Comparison of ENCODE assay signal across 19 cellular contexts in genomic region chr6:162943369-162943768, GRCh38.
DNase-seq lines count a peak whose midpoint lies in the region; ATAC-seq and TF ChIP-seq lines count a peak whose summit lies in the region.
"Had no signal": no experiment of that assay in that cellular context is flagged by ENCODE, and none has a peak within 500 bp of the region (broad histone marks: within the 10 kb centered on the region; RNA-seq: fewer than 3 reads in every experiment).

No MANE protein-coding gene starts in this region.

- H3K4me2 ChIP-seq in mesenchymal stem cell (ENCODE audit: low read length, poor library complexity, severe bottlenecking): no peak overlapping the region
- H3K4me2 ChIP-seq: BLaER1 treated with 17β-estradiol and CSF1 and Interleukin-3, amounts not matched to agents 10 nM and 100 nM had no signal

- no peak overlapping the region for H3K18ac ChIP-seq in mesenchymal stem cell (ENCODE audit: low read depth in 1 of 2, low read length in 2 of 2)

- peaks cover 6% of the 10 kb centered on the region for H3K4me1 ChIP-seq in mesenchymal stem cell (ENCODE audit: control insufficient read depth, insufficient read depth, low read depth, low read length)
- no peaks in the 10 kb centered on the region for H3K4me1 ChIP-seq in aorta (ENCODE audit: control insufficient read depth in 1 of 2, insufficient read depth in 2 of 2, low read length in 2 of 2)
- H3K4me1 ChIP-seq: BLaER1 treated with 17β-estradiol and CSF1 and Interleukin-3, amounts not matched to agents 10 nM and 100 nM; Caco-2 had no signal

- no peak overlapping the region for H4K8ac ChIP-seq in mesenchymal stem cell (ENCODE audit: low read length)

- H2AK5ac ChIP-seq in mesenchymal stem cell (ENCODE audit: low read length, severe bottlenecking): no peak overlapping the region

- H3K4me3 ChIP-seq in AG04450 (ENCODE audit: low read depth, low read length) (no peak overlapping the region), mesenchymal stem cell (ENCODE audit: insufficient read depth in 1 of 2, low read depth in 1 of 2, low read length in 2 of 2) (no peak overlapping the region), aorta (ENCODE audit: low read length in 2 of 2) (no peak overlapping the region)
- H3K4me3 ChIP-seq: BLaER1 treated with 17β-estradiol and CSF1 and Interleukin-3, amounts not matched to agents 10 nM and 100 nM; GM12878; HAP-1 had no signal

- H4K91ac ChIP-seq in mesenchymal stem cell (ENCODE audit: low read length): peak overlapping the region; percentile 53

- ATAC-seq in WTC11 (0 out of 2 replicates have a peak, but pooled peaks have one; percentile 26), aorta (ENCODE audit: low FRiP score) (peak; percentile 38), HG03342 (IDR thresholded peaks at IDR 0.05; ENCODE audit: unreplicated experiment) (no peak), HG03457 (IDR thresholded peaks at IDR 0.05; ENCODE audit: unreplicated experiment) (no peak)
- ATAC-seq: GM12878, HepG2 had no signal

- POLR2A ChIA-PET in AG04450 (lab: Yijun Ruan, JAX) (no interaction called here), WTC11 (lab: Charles Lee) (no interaction called here)

- no peak overlapping the region for H3K4me3 Mint-ChIP-seq in WTC11
- H3K4me3 Mint-ChIP-seq: B cell had no signal

- H3K27ac ChIP-seq in AG04450 (ENCODE audit: low read depth, low read length): peak overlapping the region; percentile 13
- H3K27ac ChIP-seq in mesenchymal stem cell (ENCODE audit: low read length, poor library complexity, severe bottlenecking): no peak overlapping the region
- no peak overlapping the region for H3K27ac ChIP-seq in aorta (ENCODE audit: low read depth in 1 of 2, low read length in 2 of 2)
- H3K27ac ChIP-seq: BLaER1 treated with 17β-estradiol and CSF1 and Interleukin-3, amounts not matched to agents 10 nM and 100 nM had no signal

- peaks cover 7% of the 10 kb centered on the region for H3K9me3 ChIP-seq in AG04450 (ENCODE audit: control insufficient read depth, insufficient read depth, low read length)
- H3K9me3 ChIP-seq in mesenchymal stem cell (ENCODE audit: control insufficient read depth, low read length): peaks cover 29% of the 10 kb centered on the region
- peaks cover 2% of the 10 kb centered on the region for H3K9me3 ChIP-seq in aorta (ENCODE audit: control insufficient read depth, low read length)

- no peak for TF ChIP-seq CTCF in AG04450 (IDR thresholded peaks at IDR 0.05; ENCODE audit: low read depth, low read length)
- TF ChIP-seq CTCF in WTC11 (IDR thresholded peaks at IDR 0.05): no peak

- H3K9ac ChIP-seq in mesenchymal stem cell (ENCODE audit: low read length): no peak overlapping the region
- H3K9ac ChIP-seq: BLaER1 treated with 17β-estradiol and CSF1 and Interleukin-3, amounts not matched to agents 10 nM and 100 nM had no signal

- no peak overlapping the region for H3K14ac ChIP-seq in mesenchymal stem cell (ENCODE audit: low read length in 2 of 2)

- H3K36me3 ChIP-seq in mesenchymal stem cell (ENCODE audit: control insufficient read depth in 1 of 2, insufficient read depth in 2 of 2, low read depth in 1 of 2, low read length in 2 of 2) (no peaks in the 10 kb centered on the region), aorta (ENCODE audit: control insufficient read depth in 1 of 2, insufficient read depth in 2 of 2, low read length in 1 of 2) (no peaks in the 10 kb centered on the region)
- H3K36me3 ChIP-seq: BLaER1 treated with 17β-estradiol and CSF1 and Interleukin-3, amounts not matched to agents 10 nM and 100 nM; HAP-1 had no signal

- WGBS in mesenchymal stem cell: 74% methylated on average over 5 of the region's 5 CpGs
- WGBS in aorta, 2 donors: 76 to 82% methylated on average over 5 of the region's 5 CpGs

- CTCF ChIA-PET in AG04450 (lab: Charles Lee): no interaction called here
- CTCF ChIA-PET in WTC11 (lab: Charles Lee): no interaction called here

- H3K79me1 ChIP-seq in mesenchymal stem cell (replicated peaks; ENCODE audit: low read length, poor library complexity, severe bottlenecking): no peaks in the 10 kb centered on the region

- no peak overlapping the region for H2BK12ac ChIP-seq in mesenchymal stem cell (ENCODE audit: low read length in 2 of 2)

- no peaks in the 10 kb centered on the region for H3K27me3 ChIP-seq in AG04450 (ENCODE audit: control insufficient read depth, insufficient read depth, low read length)
- H3K27me3 ChIP-seq in mesenchymal stem cell (ENCODE audit: control insufficient read depth in 1 of 2, insufficient read depth in 1 of 2, low read length in 2 of 2): no peaks in the 10 kb centered on the region
- H3K27me3 ChIP-seq in aorta (ENCODE audit: control insufficient read depth in 1 of 2, insufficient read depth in 2 of 2, low read length in 1 of 2): no peaks in the 10 kb centered on the region
- H3K27me3 ChIP-seq: BLaER1 treated with 17β-estradiol and CSF1 and Interleukin-3, amounts not matched to agents 10 nM and 100 nM had no signal

- no peak for DNase-seq in AG04450 (ENCODE audit: low read depth, low spot score)
- DNase-seq in WTC11 (ENCODE audit: low spot score): no peak
- DNase-seq in mesenchymal stem cell: no peak
- DNase-seq in aorta: no peak
- DNase-seq in GM03348 (ENCODE audit: low spot score): no peak
- DNase-seq: 8988T, Caco-2, DMS153, DMS79, GF-D8, KBM-7 had no signal

- no peak overlapping the region for H2BK120ac ChIP-seq in mesenchymal stem cell (ENCODE audit: low read depth, low read length)

- H3K4ac ChIP-seq in mesenchymal stem cell (ENCODE audit: low read depth in 1 of 2, low read length in 2 of 2): no peak overlapping the region

- H3K4me1 Mint-ChIP-seq in WTC11: peaks cover 7% of the 10 kb centered on the region
- H3K4me1 Mint-ChIP-seq: B cell, IgD-negative memory B cell had no signal

- H3K27ac Mint-ChIP-seq in WTC11: no peak overlapping the region
- H3K27ac Mint-ChIP-seq: B cell had no signal

- H2BK5ac ChIP-seq in mesenchymal stem cell (ENCODE audit: low read depth, low read length, poor library complexity, severe bottlenecking): no peak overlapping the region

- H3K23ac ChIP-seq in mesenchymal stem cell (ENCODE audit: low read length in 2 of 2): no peak overlapping the region

- no peaks in the 10 kb centered on the region for H3K36me3 Mint-ChIP-seq in WTC11
- H3K36me3 Mint-ChIP-seq: IgD-negative memory B cell had no signal

- peaks cover 4% of the 10 kb centered on the region; the same call in 1 of the 2 replicates for H3K9me3 Mint-ChIP-seq in WTC11

- H3K27me3 Mint-ChIP-seq in WTC11 (ENCODE audit: low read depth): no peaks in the 10 kb centered on the region
- H3K27me3 Mint-ChIP-seq: B cell, IgD-negative memory B cell had no signal

- H2BK15ac ChIP-seq in mesenchymal stem cell (ENCODE audit: low read depth, poor library complexity, severe bottlenecking): no peak overlapping the region

- no peak overlapping the region for H2AFZ ChIP-seq in mesenchymal stem cell (ENCODE audit: low read depth, low read length)

- intact Hi-C loops in aorta (cut with DNase I): no loop called here

TF ChIP-seq in WTC11, 78 proteins besides CTCF, POLR2A, EP300 and RAD21 (continues in another document):
- TF ChIP-seq ARID4B (CRISPR knock-in tag; IDR thresholded peaks at IDR 0.05; ENCODE audit: borderline replicate concordance): no peak
- TF ChIP-seq, protein P1, sequence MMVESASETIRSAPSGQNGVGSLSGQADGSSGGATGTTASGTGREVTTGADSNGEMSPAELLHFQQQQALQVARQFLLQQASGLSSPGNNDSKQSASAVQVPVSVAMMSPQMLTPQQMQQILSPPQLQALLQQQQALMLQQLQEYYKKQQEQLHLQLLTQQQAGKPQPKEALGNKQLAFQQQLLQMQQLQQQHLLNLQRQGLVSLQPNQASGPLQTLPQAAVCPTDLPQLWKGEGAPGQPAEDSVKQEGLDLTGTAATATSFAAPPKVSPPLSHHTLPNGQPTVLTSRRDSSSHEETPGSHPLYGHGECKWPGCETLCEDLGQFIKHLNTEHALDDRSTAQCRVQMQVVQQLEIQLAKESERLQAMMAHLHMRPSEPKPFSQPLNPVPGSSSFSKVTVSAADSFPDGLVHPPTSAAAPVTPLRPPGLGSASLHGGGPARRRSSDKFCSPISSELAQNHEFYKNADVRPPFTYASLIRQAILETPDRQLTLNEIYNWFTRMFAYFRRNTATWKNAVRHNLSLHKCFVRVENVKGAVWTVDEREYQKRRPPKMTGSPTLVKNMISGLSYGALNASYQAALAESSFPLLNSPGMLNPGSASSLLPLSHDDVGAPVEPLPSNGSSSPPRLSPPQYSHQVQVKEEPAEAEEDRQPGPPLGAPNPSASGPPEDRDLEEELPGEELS (CRISPR knock-in tag; IDR thresholded peaks at IDR 0.05): no peak
- no peak for TF ChIP-seq ZNF138 (CRISPR knock-in tag; conservative IDR thresholded peaks at IDR 0.05)
- TF ChIP-seq JUN (CRISPR knock-in tag; IDR thresholded peaks at IDR 0.05): no peak
- TF ChIP-seq ZNF423 (CRISPR knock-in tag; IDR thresholded peaks at IDR 0.05): no peak

Comparison
In these comparisons a context has a peak if more than half of its experiments do, and no peak if none do; other contexts are left out.
1. ATAC-seq: peak in WTC11 (single experiment) and aorta (single experiment); none in HG03342 (single experiment) and HG03457 (single experiment).